In the genomic region with DNA sequence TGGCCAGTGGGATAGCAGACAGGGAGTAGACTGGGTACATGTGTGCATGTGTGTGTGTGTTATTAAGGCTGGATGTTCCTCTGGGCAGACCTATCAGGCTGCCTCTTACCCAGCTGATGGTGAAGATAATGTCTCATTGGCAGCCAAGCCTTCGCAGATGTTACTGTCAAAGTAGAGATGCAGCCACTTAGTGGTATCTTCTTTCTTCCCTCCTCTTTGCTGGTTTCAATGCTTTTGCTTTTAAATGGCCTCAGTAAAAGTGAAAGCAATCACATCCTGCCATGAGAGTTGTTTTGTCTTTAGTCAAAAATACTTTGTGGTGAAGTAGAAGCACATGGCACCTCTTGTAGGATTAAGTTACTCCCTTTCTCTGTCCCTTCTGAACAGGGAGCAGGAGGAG, we compare ENCODE assay signal across 11 cellular contexts. TPM values are rescaled to one million over a fixed set of nuclear protein-coding genes. Genes with fewer than 3 reads are reported as not detected.
A peak's percentile ranks its signal among the peaks of the same experiment; 100 is the strongest.
DNase-seq lines count a peak whose midpoint lies in the region; ATAC-seq and FAIRE-seq lines count a peak whose summit lies in the region.
"Had no signal": no experiment of that assay in that cellular context is flagged by ENCODE, and none has a peak within 500 bp of the region (broad histone marks: within the 10 kb centered on the region; RNA-seq: fewer than 3 reads in every experiment).

No MANE protein-coding gene starts in this region.

- CTCF ChIA-PET in activated CD8-positive, alpha-beta memory T cell treated with anti-CD3 and anti-CD28 coated beads, Interleukin-2, amount 10 ng/mL, durations not matched to agents 7 days and 5 days (lab: Charles Lee) = no interaction called here

- H3K27ac Mint-ChIP-seq in activated CD8-positive, alpha-beta memory T cell treated with anti-CD3 and anti-CD28 coated beads, Interleukin-2, amount 10 ng/mL, durations not matched to agents 7 days and 5 days = no peak overlapping the region
- H3K27ac Mint-ChIP-seq in naive B cell = peak overlapping the region in 5 of 6 donors; percentile 13 to 82 (median 16)

- H3K9me3 Mint-ChIP-seq in activated CD8-positive, alpha-beta memory T cell treated with anti-CD3 and anti-CD28 coated beads, Interleukin-2, amount 10 ng/mL, durations not matched to agents 7 days and 5 days (ENCODE audit: low read depth) = no peaks in the 10 kb centered on the region
- no peaks in the 10 kb centered on the region for H3K9me3 Mint-ChIP-seq in naive B cell

- FAIRE-seq in frontal cortex (lab: Jason Lieb, UNC) = no peak
- FAIRE-seq: islet of Langerhans had no signal

- ATAC-seq in activated CD8-positive, alpha-beta memory T cell treated with anti-CD3 and anti-CD28 coated beads, Interleukin-2, amount 10 ng/mL, durations not matched to agents 7 days and 5 days = peak; percentile 36
- peak; percentile 66 for ATAC-seq in GM21515 (IDR thresholded peaks at IDR 0.05; ENCODE audit: unreplicated experiment)
- no peak for ATAC-seq in naive B cell (ENCODE audit: low read depth in 2 of 2)
- no peak for ATAC-seq in GM19467 (IDR thresholded peaks at IDR 0.05; ENCODE audit: unreplicated experiment)
- ATAC-seq in HG03175 (IDR thresholded peaks at IDR 0.05; ENCODE audit: unreplicated experiment) = no peak

- no peak for DNase-seq in activated CD8-positive, alpha-beta memory T cell treated with anti-CD3 and anti-CD28 coated beads, Interleukin-2, amount 10 ng/mL, durations not matched to agents 7 days and 5 days
- no peak for DNase-seq in activated CD8-positive, alpha-beta memory T cell treated with anti-CD3 and anti-CD28 coated beads, Interleukin-2, amount 50 U/mL, for 48 hours
- DNase-seq in KBM-7 = peak; percentile 17
- DNase-seq in naive B cell = no peak
- no peak for DNase-seq in frontal cortex (ENCODE audit: low spot score in 2 of 2)
- DNase-seq: activated CD8-positive, alpha-beta memory T cell treated with anti-CD3 and anti-CD28 coated beads, Interleukin-2, amount 50 U/mL, for 4 hours; NCI-H748 treated with DMSO at 0.1 percent for 48 hours had no signal

- H3K4me3 Mint-ChIP-seq in activated CD8-positive, alpha-beta memory T cell treated with anti-CD3 and anti-CD28 coated beads, Interleukin-2, amount 10 ng/mL, durations not matched to agents 7 days and 5 days = no peak overlapping the region
- H3K4me3 Mint-ChIP-seq in naive B cell = peak overlapping the region in 3 of 8 donors; percentile 6 to 17 (median 12)

- in situ Hi-C loops in KBM-7 (cut with MboI; ENCODE audit: low pct_unique_long_range_greater_than_20kb, low sequenced_read_pairs) = no loop called here

- no peaks in the 10 kb centered on the region for H3K36me3 Mint-ChIP-seq in activated CD8-positive, alpha-beta memory T cell treated with anti-CD3 and anti-CD28 coated beads, Interleukin-2, amount 10 ng/mL, durations not matched to agents 7 days and 5 days
- no peaks in the 10 kb centered on the region for H3K36me3 Mint-ChIP-seq in naive B cell

- peaks cover 39% of the 10 kb centered on the region for H3K27me3 Mint-ChIP-seq in activated CD8-positive, alpha-beta memory T cell treated with anti-CD3 and anti-CD28 coated beads, Interleukin-2, amount 10 ng/mL, durations not matched to agents 7 days and 5 days
- H3K27me3 Mint-ChIP-seq in naive B cell = peaks cover 0 to 9% (median 8%) of the 10 kb centered on the region in 3 donors

- peaks cover 19% of the 10 kb centered on the region for H3K4me1 Mint-ChIP-seq in activated CD8-positive, alpha-beta memory T cell treated with anti-CD3 and anti-CD28 coated beads, Interleukin-2, amount 10 ng/mL, durations not matched to agents 7 days and 5 days
- H3K4me1 Mint-ChIP-seq in naive B cell = peaks cover 7 to 36% (median 16%) of the 10 kb centered on the region in 3 donors

RNA-seq across cellular contexts. Expression of a gene that starts 57.5 kb away (rescaled TPM):
- total RNA-seq in activated CD8-positive, alpha-beta memory T cell treated with anti-CD3 and anti-CD28 coated beads, Interleukin-2, amount 10 ng/mL, durations not matched to agents 7 days and 5 days = 10 to 100 TPM; 14.3 to 15.1 TPM
- 10 to 100 TPM in 4 of 6 donors, 1 to 10 TPM in 2; 5.3 to 15.1 (median 11.0) TPM for polyA plus RNA-seq in naive B cell (ENCODE audit: low read depth in 6 of 6)
- 15.9 TPM for total RNA-seq in frontal cortex

Comparison
In these comparisons a context has a peak if more than half of its experiments do, and no peak if none do; other contexts are left out.
1. ATAC-seq: peak in activated CD8-positive, alpha-beta memory T cell treated with anti-CD3 and anti-CD28 coated beads, Interleukin-2, amount 10 ng/mL, durations not matched to agents 7 days and 5 days (single experiment) and GM21515 (single experiment); none in naive B cell (0 of 2), GM19467 (single experiment) and HG03175 (single experiment).